Comparison of ENCODE assay signal across 12 cellular contexts in the genomic region with DNA sequence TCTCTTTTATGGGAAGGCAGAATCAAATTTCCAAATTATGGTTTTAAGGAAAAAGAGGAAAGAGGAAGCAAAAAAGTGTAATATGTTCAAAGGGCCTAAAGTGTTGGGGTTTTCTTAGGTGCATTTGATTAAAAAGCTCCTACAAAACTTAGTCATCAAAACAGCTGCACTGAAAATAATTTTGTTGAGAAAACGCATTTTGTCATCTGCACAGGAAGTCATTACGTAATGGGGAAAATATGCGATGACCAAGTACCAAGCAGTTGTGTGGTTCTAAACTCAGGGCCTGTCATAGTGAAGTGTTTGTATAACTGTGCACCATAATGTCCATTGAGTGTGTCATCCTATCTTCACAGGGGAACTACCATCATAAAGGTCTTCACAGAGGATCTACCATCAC. TPM values are rescaled to one million over a fixed set of nuclear protein-coding genes. Genes with fewer than 3 reads are reported as not detected.
A peak's percentile ranks its signal among the peaks of the same experiment; 100 is the strongest.
DNase-seq lines count a peak whose midpoint lies in the region; ATAC-seq and TF ChIP-seq lines count a peak whose summit lies in the region.
"Had no signal": no experiment of that assay in that cellular context is flagged by ENCODE, and none has a peak within 500 bp of the region (broad histone marks: within the 10 kb centered on the region; RNA-seq: fewer than 3 reads in every experiment).

No MANE protein-coding gene starts in this region.

- in situ Hi-C loops in astrocyte of the spinal cord (cut with HindIII; ENCODE audit: low sequenced_read_pairs) = no loop called here

- TF ChIP-seq CTCF in AG10803 (conservative IDR thresholded peaks at IDR 0.05; ENCODE audit: low read length) (no peak), astrocyte of the spinal cord (IDR thresholded peaks at IDR 0.05; ENCODE audit: low read depth, low read length) (no peak)

- peak; percentile 45 for ATAC-seq in left lobe of liver
- ATAC-seq in HG03196 (IDR thresholded peaks at IDR 0.05; ENCODE audit: unreplicated experiment) = no peak
- ATAC-seq: T-cell had no signal

- H3K4me3 ChIP-seq in AG10803 (ENCODE audit: low read length) = no peak overlapping the region
- H3K4me3 ChIP-seq in astrocyte of the spinal cord (ENCODE audit: low read depth, low read length) = no peak overlapping the region

- DNase-seq in AG10803 (ENCODE audit: low read depth) (peak; percentile 89), HPDE6-E6E7 (ENCODE audit: extremely low spot score) (peak; percentile 25), astrocyte of the spinal cord (ENCODE audit: low read depth, low spot score) (peak; percentile 90), left lobe of liver (ENCODE audit: low spot score) (no peak), NCI-H146 (lab: John Stamatoyannopoulos, UW) (no peak), UCSD-AML1 (lab: John Stamatoyannopoulos, UW; ENCODE audit: unreplicated experiment) (no peak), NCI-H1694 treated with DMSO at 0.1 percent for 48 hours (lab: John Stamatoyannopoulos, UW) (no peak)
- DNase-seq: activated T-cell treated with anti-CD3 and anti-CD28 coated beads, Interleukin-2, amount 50 U/mL, for 48 hours; endodermal cell; NCI-H1417 treated with DMSO at 0.1 percent for 48 hours; T-cell had no signal

RNA-seq across cellular contexts. Expression of gene HAO1, which starts 15.6 kb away (rescaled TPM):
- total RNA-seq in left lobe of liver = 224 TPM
- total RNA-seq: endodermal cell, T-cell had no signal

Comparison
In these comparisons a context has a peak if more than half of its experiments do, and no peak if none do; other contexts are left out.
1. DNase-seq: peak in AG10803 (single experiment), HPDE6-E6E7 (single experiment) and astrocyte of the spinal cord (single experiment); none in left lobe of liver (single experiment), NCI-H146 (single experiment), UCSD-AML1 (single experiment) and NCI-H1694 treated with DMSO at 0.1 percent for 48 hours (single experiment).